Comparison of ENCODE assay signal across 14 cellular contexts in the genomic region with DNA sequence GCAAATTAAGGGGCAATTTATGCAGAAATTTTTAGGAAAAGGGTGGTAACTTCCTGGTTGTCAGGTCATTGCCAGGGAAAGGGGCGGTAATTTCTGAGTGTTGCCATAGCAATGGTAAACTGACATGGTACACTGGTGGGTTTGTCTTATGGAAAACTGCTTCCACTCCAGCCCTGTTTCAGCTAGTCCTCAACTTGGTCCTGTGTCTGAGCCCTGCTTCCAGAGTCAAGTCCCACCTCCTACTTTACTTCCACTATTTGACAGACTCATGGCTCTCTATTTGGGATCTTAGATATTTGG.
DNase-seq lines count a peak whose midpoint lies in the region.
"Had no signal": no experiment of that assay in that cellular context is flagged by ENCODE, and none has a peak within 500 bp of the region (broad histone marks: within the 10 kb centered on the region; RNA-seq: fewer than 3 reads in every experiment).

No MANE protein-coding gene starts in this region.

- H3K4me1 ChIP-seq in BLaER1 (peaks cover 78% of the 10 kb centered on the region), HUES6 (ENCODE audit: control insufficient read depth, insufficient read depth, low read length) (peaks cover 21% of the 10 kb centered on the region; the same call in 1 of the 2 replicates)
- peaks cover 61 to 78% (median 69%) of the 10 kb centered on the region in 10 experiments for H3K4me1 ChIP-seq in BLaER1 treated with 17β-estradiol and CSF1 and Interleukin-3, amounts not matched to agents 10 nM and 100 nM

- DNase-seq in foreskin melanocyte = peak; percentile 79
- no peak for DNase-seq in HPDE6-E6E7 (ENCODE audit: extremely low spot score)
- DNase-seq in NCI-H82 (lab: John Stamatoyannopoulos, UW) = no peak
- no peak for DNase-seq in activated naive CD4-positive, alpha-beta T cell treated with Interleukin-2 at 50 U/mL for 16 hours
- DNase-seq: CD8-positive, alpha-beta T cell; NCI-H1105; NCI-H1694; NCI-H2227 treated with DMSO at 0.1 percent for 48 hours; NCI-H524; SK-N-SH had no signal

- H3K27ac ChIP-seq in BLaER1 (peak overlapping the region; percentile 62), HUES6 (ENCODE audit: low read depth, low read length) (peak overlapping the region; percentile 39; the same call in 1 of the 2 replicates)
- H3K27ac ChIP-seq in BLaER1 treated with 17β-estradiol and CSF1 and Interleukin-3, amounts not matched to agents 10 nM and 100 nM = peak overlapping the region in 4 of 11 experiments; percentile 54 to 63 (median 60); a peak in 3 of 22 replicates
- H3K27ac ChIP-seq: KMS-11 had no signal

- no peak overlapping the region for H3K4me3 ChIP-seq in BLaER1
- no peak overlapping the region for H3K4me3 ChIP-seq in BLaER1 treated with 17β-estradiol and CSF1 and Interleukin-3, amounts not matched to agents 10 nM and 100 nM
- H3K4me3 ChIP-seq in HUES6 (ENCODE audit: low read depth, low read length) = no peak overlapping the region

- H4K20me1 ChIP-seq in BLaER1 = no peaks in the 10 kb centered on the region
- no peaks in the 10 kb centered on the region for H4K20me1 ChIP-seq in BLaER1 treated with 17β-estradiol and CSF1 and Interleukin-3, amounts not matched to agents 10 nM and 100 nM

- H3K4me2 ChIP-seq in BLaER1 = peak overlapping the region; percentile 76
- H3K4me2 ChIP-seq in BLaER1 treated with 17β-estradiol and CSF1 and Interleukin-3, amounts not matched to agents 10 nM and 100 nM = peak overlapping the region; percentile 70 to 97 (median 78)
- H3K4me2 ChIP-seq: KMS-11, SK-N-SH had no signal

- H3K36me3 ChIP-seq in BLaER1 = peaks cover 11% of the 10 kb centered on the region
- peaks cover 0 to 7% (median 0%) of the 10 kb centered on the region in 11 experiments; a peak in 3 of 22 replicates for H3K36me3 ChIP-seq in BLaER1 treated with 17β-estradiol and CSF1 and Interleukin-3, amounts not matched to agents 10 nM and 100 nM
- H3K36me3 ChIP-seq in HUES6 (ENCODE audit: control insufficient read depth, insufficient read depth, low read length) = no peaks in the 10 kb centered on the region

- H3K27me3 ChIP-seq in BLaER1 (no peaks in the 10 kb centered on the region), HUES6 (ENCODE audit: control insufficient read depth, insufficient read depth, low read length) (no peaks in the 10 kb centered on the region)
- no peaks in the 10 kb centered on the region for H3K27me3 ChIP-seq in BLaER1 treated with 17β-estradiol and CSF1 and Interleukin-3, amounts not matched to agents 10 nM and 100 nM

- no peak overlapping the region for H3K9ac ChIP-seq in BLaER1
- H3K9ac ChIP-seq in BLaER1 treated with 17β-estradiol and CSF1 and Interleukin-3, amounts not matched to agents 10 nM and 100 nM = no peak overlapping the region
- no peak overlapping the region for H3K9ac ChIP-seq in HUES6 (ENCODE audit: low read length)
- H3K9ac ChIP-seq: KMS-11, SK-N-SH had no signal

- H3K9me3 ChIP-seq in BLaER1 = peaks cover 19% of the 10 kb centered on the region
- peaks cover 5 to 27% (median 20%) of the 10 kb centered on the region in 11 experiments; a peak in 21 of 22 replicates for H3K9me3 ChIP-seq in BLaER1 treated with 17β-estradiol and CSF1 and Interleukin-3, amounts not matched to agents 10 nM and 100 nM (replicated peaks in 1 of 11)
- peaks cover 13% of the 10 kb centered on the region; the same call in 1 of the 2 replicates for H3K9me3 ChIP-seq in HUES6 (ENCODE audit: control insufficient read depth, insufficient read depth, low read depth, low read length)
- H3K9me3 ChIP-seq: SK-N-SH had no signal
